In genomic region chr7:21580073-21580521, GRCh38 we compare ENCODE assay signal across 8 cellular contexts. TPM values are rescaled to one million over a fixed set of nuclear protein-coding genes. Genes with fewer than 3 reads are reported as not detected.
DNase-seq lines count a peak whose midpoint lies in the region; ATAC-seq and TF ChIP-seq lines count a peak whose summit lies in the region.

No MANE protein-coding gene starts in this region.

- peaks cover 6% of the 10 kb centered on the region for H3K9me3 Mint-ChIP-seq in activated T-helper 2 cell treated with anti-CD3 and anti-CD28 coated beads, Interferon-gamma antibody, Interleukin-2, Interleukin-4, amounts not matched to agents 10 μg/mL and 5 μg/mL and 100 μg/mL, durations not matched to agents 14 hours and 24 hours and 36 hours
- H3K9me3 Mint-ChIP-seq in H9, result peaks cover 15 to 19% of the 10 kb centered on the region in 2 experiments

- no peaks in the 10 kb centered on the region for H3K4me1 ChIP-seq in H9 (ENCODE audit: insufficient read depth, low read length)

- no peak overlapping the region for H2AK5ac ChIP-seq in H9 (ENCODE audit: insufficient read length, low read length)

- H4K5ac ChIP-seq in H9 (ENCODE audit: insufficient read length, low read depth, low read length), result no peak overlapping the region

- no peak overlapping the region for H3K4me2 ChIP-seq in H9 (ENCODE audit: insufficient read depth, insufficient read length, low read length)

- H4K91ac ChIP-seq in H9 (ENCODE audit: insufficient read length, low read depth, low read length), result no peak overlapping the region

- DNase-seq in astrocyte of the cerebellum (ENCODE audit: low read depth) (peak; percentile 60), pons (ENCODE audit: low spot score) (peak; percentile 48), NCI-H226 (no peak), H9 (no peak)
- no peak for DNase-seq in activated CD4-positive, alpha-beta T cell treated with anti-CD3 and anti-CD28 coated beads for 48 hours
- DNase-seq in activated T-helper 2 cell treated with anti-CD3 and anti-CD28 coated beads, Interferon-gamma antibody, Interleukin-2, Interleukin-4, amounts not matched to agents 10 μg/mL and 5 μg/mL and 100 μg/mL, durations not matched to agents 14 hours and 24 hours and 36 hours (ENCODE audit: low spot score), result no peak

- H2BK15ac ChIP-seq in H9 (ENCODE audit: low read depth, low read length), result no peak overlapping the region

- no peaks in the 10 kb centered on the region for H3K79me1 ChIP-seq in H9 (ENCODE audit: insufficient read depth, low read depth, low read length, poor library complexity, severe bottlenecking)

- in situ Hi-C loops in astrocyte of the cerebellum (cut with HindIII; ENCODE audit: low sequenced_read_pairs), result no loop called here

- H3K14ac ChIP-seq in H9 (ENCODE audit: insufficient read depth, low read length), result no peak overlapping the region

- no peaks in the 10 kb centered on the region for H3K23me2 ChIP-seq in H9 (ENCODE audit: insufficient read length, low read depth, low read length, poor library complexity, severe bottlenecking)

- no peaks in the 10 kb centered on the region for H3K9me3 ChIP-seq in H9 (ENCODE audit: control insufficient read depth, low read depth, low read length)

- no peak overlapping the region for H3T11ph ChIP-seq in H9 (ENCODE audit: low read length)

- H3K4me3 ChIP-seq in astrocyte of the cerebellum (ENCODE audit: low read depth, low read length), result no peak overlapping the region

- peaks cover 6% of the 10 kb centered on the region for H3K4me1 Mint-ChIP-seq in activated T-helper 2 cell treated with anti-CD3 and anti-CD28 coated beads, Interferon-gamma antibody, Interleukin-2, Interleukin-4, amounts not matched to agents 10 μg/mL and 5 μg/mL and 100 μg/mL, durations not matched to agents 14 hours and 24 hours and 36 hours (ENCODE audit: low read depth)
- H3K4me1 Mint-ChIP-seq in H9, result no peaks in the 10 kb centered on the region

- H3K27me3 Mint-ChIP-seq in activated T-helper 2 cell treated with anti-CD3 and anti-CD28 coated beads, Interferon-gamma antibody, Interleukin-2, Interleukin-4, amounts not matched to agents 10 μg/mL and 5 μg/mL and 100 μg/mL, durations not matched to agents 14 hours and 24 hours and 36 hours (ENCODE audit: low read depth), result no peaks in the 10 kb centered on the region
- no peaks in the 10 kb centered on the region for H3K27me3 Mint-ChIP-seq in H9 (ENCODE audit: low read depth)

- ATAC-seq in GM18498 (IDR thresholded peaks at IDR 0.05; ENCODE audit: unreplicated experiment), result peak; percentile 68
- peak; percentile 39 for ATAC-seq in HG03558 (IDR thresholded peaks at IDR 0.05; ENCODE audit: extremely low read depth, unreplicated experiment)

- H3K79me2 ChIP-seq in H9 (ENCODE audit: insufficient read depth, low read length), result no peaks in the 10 kb centered on the region

- no peak overlapping the region for H4K8ac ChIP-seq in H9 (replicated peaks; ENCODE audit: insufficient read length, low read depth, low read length)

- no peak overlapping the region for H2AFZ ChIP-seq in H9 (ENCODE audit: low read length)

- H3K4me3 Mint-ChIP-seq in activated T-helper 2 cell treated with anti-CD3 and anti-CD28 coated beads, Interferon-gamma antibody, Interleukin-2, Interleukin-4, amounts not matched to agents 10 μg/mL and 5 μg/mL and 100 μg/mL, durations not matched to agents 14 hours and 24 hours and 36 hours (ENCODE audit: low read depth), result no peak overlapping the region
- no peak overlapping the region for H3K4me3 Mint-ChIP-seq in H9

- H2BK20ac ChIP-seq in H9 (ENCODE audit: low read depth, low read length, poor library complexity, severe bottlenecking), result no peak overlapping the region

- H3K27ac Mint-ChIP-seq in activated T-helper 2 cell treated with anti-CD3 and anti-CD28 coated beads, Interferon-gamma antibody, Interleukin-2, Interleukin-4, amounts not matched to agents 10 μg/mL and 5 μg/mL and 100 μg/mL, durations not matched to agents 14 hours and 24 hours and 36 hours, result no peak overlapping the region
- H3K27ac Mint-ChIP-seq in H9, result no peak overlapping the region

- no peak overlapping the region for H3K23ac ChIP-seq in H9 (ENCODE audit: insufficient read length, low read depth, low read length)

- TF ChIP-seq CTCF in astrocyte of the cerebellum (IDR thresholded peaks at IDR 0.05; ENCODE audit: low read depth, low read length, missing control alignments) (no peak), H9 (conservative IDR thresholded peaks at IDR 0.05) (no peak)

- no CpG with 5 or more reads among the region's 4 CpGs for WGBS in H9 (ENCODE audit: extremely low coverage, insufficient read length, low lambda C conversion rate)

- H3K27ac ChIP-seq in H9 (ENCODE audit: insufficient read length, low read depth, low read length), result no peak overlapping the region

- H3K18ac ChIP-seq in H9 (ENCODE audit: insufficient read length, low read depth, low read length), result no peak overlapping the region

- no peak overlapping the region for H3K4ac ChIP-seq in H9 (ENCODE audit: low read depth, low read length)

- H3K27me3 ChIP-seq in H9 (ENCODE audit: insufficient read depth, low read length), result no peaks in the 10 kb centered on the region

- H3K9ac ChIP-seq in H9 (ENCODE audit: extremely low read depth, insufficient read length, low read length), result no peak overlapping the region

- H2BK5ac ChIP-seq in H9 (ENCODE audit: insufficient read length, low read length), result no peak overlapping the region

- H3K36me3 Mint-ChIP-seq in activated T-helper 2 cell treated with anti-CD3 and anti-CD28 coated beads, Interferon-gamma antibody, Interleukin-2, Interleukin-4, amounts not matched to agents 10 μg/mL and 5 μg/mL and 100 μg/mL, durations not matched to agents 14 hours and 24 hours and 36 hours (ENCODE audit: low read depth), result peaks cover 6% of the 10 kb centered on the region
- peaks cover 13 to 22% (median 20%) of the 10 kb centered on the region in 3 experiments for H3K36me3 Mint-ChIP-seq in H9 (ENCODE audit: insufficient read depth in 1 of 3, low read depth in 3 of 3)

- intact Hi-C loops in activated T-helper 2 cell treated with anti-CD3 and anti-CD28 coated beads, Interferon-gamma antibody, Interleukin-2, Interleukin-4, amounts not matched to agents 10 μg/mL and 5 μg/mL and 100 μg/mL, durations not matched to agents 14 hours and 24 hours and 36 hours (cut with micrococcal nuclease), result no loop called here

- H4K20me1 ChIP-seq in H9 (ENCODE audit: control insufficient read depth, insufficient read depth, insufficient read length), result no peaks in the 10 kb centered on the region

- H2BK12ac ChIP-seq in H9 (ENCODE audit: insufficient read length, low read depth, low read length), result no peak overlapping the region

- no peak overlapping the region for H3K56ac ChIP-seq in H9 (ENCODE audit: insufficient read length, low read depth, low read length)

- no peak overlapping the region for H2BK120ac ChIP-seq in H9 (ENCODE audit: low read depth, low read length, poor library complexity, severe bottlenecking)

RNA-seq across cellular contexts. Expression of gene DNAH11, which starts 37.3 kb away (rescaled TPM):
- total RNA-seq in activated T-helper 2 cell treated with anti-CD3 and anti-CD28 coated beads, Interferon-gamma antibody, Interleukin-2, Interleukin-4, amounts not matched to agents 10 μg/mL and 5 μg/mL and 100 μg/mL, durations not matched to agents 14 hours and 24 hours and 36 hours, result 2.0 and 3.7 TPM in 2 replicates
- 1.8 and 2.5 TPM in 2 replicates for total RNA-seq in H9 (2021)

Comparison
In these comparisons a context has a peak if more than half of its experiments do, and no peak if none do; other contexts are left out.
1. DNase-seq: peak in astrocyte of the cerebellum (single experiment) and pons (single experiment); none in NCI-H226 (single experiment), activated CD4-positive, alpha-beta T cell treated with anti-CD3 and anti-CD28 coated beads for 48 hours (single experiment), activated T-helper 2 cell treated with anti-CD3 and anti-CD28 coated beads, Interferon-gamma antibody, Interleukin-2, Interleukin-4, amounts not matched to agents 10 μg/mL and 5 μg/mL and 100 μg/mL, durations not matched to agents 14 hours and 24 hours and 36 hours (single experiment) and H9 (single experiment).